Comparison of ENCODE assay signal across 8 cellular contexts in genomic region chr2:111667542-111668273, GRCh38.
A peak's percentile ranks its signal among the peaks of the same experiment; 100 is the strongest.
DNase-seq lines count a peak whose midpoint lies in the region; ATAC-seq and TF ChIP-seq lines count a peak whose summit lies in the region.

No MANE protein-coding gene starts in this region.

- H3K27ac Mint-ChIP-seq in Caco-2 (ENCODE audit: unreplicated experiment) = no peak overlapping the region

- peaks cover 13% of the 10 kb centered on the region for H3K4me1 ChIP-seq in Caco-2
- H3K4me1 ChIP-seq in lung (ENCODE audit: control insufficient read depth in 2 of 2, insufficient read depth in 2 of 2, low read length in 2 of 2) = no peaks in the 10 kb centered on the region

- H3K9me3 ChIP-seq in Caco-2 (no peaks in the 10 kb centered on the region), lung (ENCODE audit: control insufficient read depth in 2 of 2, insufficient read depth in 1 of 2, low read length in 1 of 2) (no peaks in the 10 kb centered on the region)

- no TSS peak for BruUV-seq in Caco-2 (replicated peaks; lab: Mats Ljungman, UMichigan)

- peak; percentile 41 to 55 for TF ChIP-seq CTCF in Caco-2 (IDR thresholded peaks at IDR 0.05; ENCODE audit: insufficient read depth in 1 of 2, low read depth in 1 of 2, low read length in 1 of 2, severe bottlenecking in 1 of 2, unreplicated experiment in 1 of 2)
- TF ChIP-seq CTCF in coronary artery (IDR thresholded peaks at IDR 0.05) = no peak
- TF ChIP-seq CTCF in lung (IDR thresholded peaks at IDR 0.05; ENCODE audit: control extremely low read depth, extremely low read depth) = peak; percentile 8

- intact Hi-C loops in Caco-2 (cut with micrococcal nuclease; ENCODE audit: unreplicated experiment) = loop anchor here (2.0 kb wide), 1 partner anchor 551 kb away; no protein-coding TSS in a partner anchor

- WGBS in lung, 2 donors = 61 to 86% methylated on average over 3 of the region's 3 CpGs

- no peaks in the 10 kb centered on the region; the same call in 1 of the 2 replicates for H3K36me3 ChIP-seq in Caco-2 (ENCODE audit: control insufficient read depth, insufficient read depth, low read length)
- no peaks in the 10 kb centered on the region for H3K36me3 ChIP-seq in lung (ENCODE audit: control insufficient read depth in 2 of 2, insufficient read depth in 2 of 2, low read length in 2 of 2)

- DNase-seq in Caco-2 (peak; percentile 54 to 69), MV-4-11 (lab: John Stamatoyannopoulos, UW) (peak; percentile 72), coronary artery (ENCODE audit: low spot score) (peak; percentile 74), lung (ENCODE audit: low spot score) (peak; percentile 48), cerebellar nuclear complex (lab: John Stamatoyannopoulos, UW) (no peak), retina (no peak), NCI-H2107 (lab: John Stamatoyannopoulos, UW) (no peak)

- CTCF ChIA-PET in Caco-2 (lab: Charles Lee) = interaction anchor here (0.6 kb wide), 1 partner anchor 134 kb away, joined by 3 read pairs; no protein-coding TSS in a partner anchor

- H3K4me3 ChIP-seq in Caco-2 (ENCODE audit: low read depth, low read length) = no peak overlapping the region
- H3K4me3 ChIP-seq in coronary artery = no peak overlapping the region
- H3K4me3 ChIP-seq in lung = no peak overlapping the region

- no peaks in the 10 kb centered on the region for H3K9me3 Mint-ChIP-seq in Caco-2 (ENCODE audit: unreplicated experiment)

- H3K27me3 Mint-ChIP-seq in Caco-2 (ENCODE audit: insufficient read depth, unreplicated experiment) = no peaks in the 10 kb centered on the region

- H3K27ac ChIP-seq in coronary artery = no peak overlapping the region
- no peak overlapping the region for H3K27ac ChIP-seq in lung (ENCODE audit: low read depth in 1 of 2, low read length in 1 of 2)

- H3K4me3 Mint-ChIP-seq in Caco-2 (ENCODE audit: unreplicated experiment) = no peak overlapping the region

- H3K27me3 ChIP-seq in Caco-2 (replicated peaks; ENCODE audit: control insufficient read depth, insufficient read depth, low read length) = no peaks in the 10 kb centered on the region
- H3K27me3 ChIP-seq in lung (ENCODE audit: control insufficient read depth, insufficient read depth) = no peaks in the 10 kb centered on the region

- peaks cover 11% of the 10 kb centered on the region for H3K4me1 Mint-ChIP-seq in Caco-2 (ENCODE audit: low read depth, unreplicated experiment)

- POLR2A ChIA-PET in Caco-2 (lab: Charles Lee) = no interaction called here

- no peaks in the 10 kb centered on the region for H3K36me3 Mint-ChIP-seq in Caco-2 (ENCODE audit: insufficient read depth, unreplicated experiment)

- ATAC-seq in lung (ENCODE audit: insufficient read depth, low FRiP score) (peak; percentile 79), HG03280 (IDR thresholded peaks at IDR 0.05; ENCODE audit: unreplicated experiment) (no peak)

Comparison
In these comparisons a context has a peak if more than half of its experiments do, and no peak if none do; other contexts are left out.
1. DNase-seq: peak in Caco-2 (2 of 2), MV-4-11 (single experiment), coronary artery (single experiment) and lung (single experiment); none in cerebellar nuclear complex (0 of 2), retina (single experiment) and NCI-H2107 (single experiment).